9 cellular contexts compared by ENCODE assay signal in the genomic region with DNA sequence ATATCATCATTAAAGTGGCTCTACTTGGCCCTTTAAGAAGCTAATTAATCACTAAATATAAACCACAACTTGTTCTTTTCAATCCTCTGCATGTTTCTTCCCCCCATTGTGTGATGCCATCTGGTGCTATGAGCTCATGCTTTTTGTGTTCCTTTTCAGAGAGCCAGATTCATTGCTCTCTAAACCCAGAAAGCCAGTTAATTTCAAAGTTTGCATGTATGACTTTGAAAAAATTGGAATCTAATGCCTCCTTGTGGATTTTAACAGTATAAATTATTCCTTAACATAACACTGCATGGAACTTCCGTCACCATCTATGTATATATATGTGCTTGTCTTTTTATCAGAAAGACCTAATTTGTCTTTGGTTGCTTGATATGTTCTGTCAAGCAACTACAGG. TPM values are rescaled to one million over a fixed set of nuclear protein-coding genes. Genes with fewer than 3 reads are reported as not detected.
DNase-seq lines count a peak whose midpoint lies in the region; ATAC-seq and TF ChIP-seq lines count a peak whose summit lies in the region.
"Had no signal": no experiment of that assay in that cellular context is flagged by ENCODE, and none has a peak within 500 bp of the region (broad histone marks: within the 10 kb centered on the region; RNA-seq: fewer than 3 reads in every experiment).

No MANE protein-coding gene starts in this region.

- peak; percentile 18 for DNase-seq in NCI-H345 (lab: John Stamatoyannopoulos, UW)
- DNase-seq in NCI-H345 treated with DMSO at 0.1 percent for 48 hours (lab: John Stamatoyannopoulos, UW; ENCODE audit: unreplicated experiment): no peak
- DNase-seq in hepatocyte (ENCODE audit: low spot score): peak; percentile 15
- no peak for DNase-seq in upper lobe of right lung
- no peak for DNase-seq in H7

- no peaks in the 10 kb centered on the region for H3K36me3 ChIP-seq in hepatocyte (replicated peaks; ENCODE audit: insufficient read depth, low read depth)
- H3K36me3 ChIP-seq in upper lobe of right lung: no peaks in the 10 kb centered on the region
- no peaks in the 10 kb centered on the region for H3K36me3 ChIP-seq in H7 (replicated peaks; ENCODE audit: control insufficient read depth, insufficient read depth, low read length)

- no peaks in the 10 kb centered on the region for H3K4me1 ChIP-seq in hepatocyte (ENCODE audit: insufficient read depth)
- H3K4me1 ChIP-seq in upper lobe of right lung: peaks cover 9% of the 10 kb centered on the region

- ATAC-seq in upper lobe of right lung (peak; percentile 40), HG03095 (IDR thresholded peaks at IDR 0.05; ENCODE audit: unreplicated experiment) (no peak), HG03196 (IDR thresholded peaks at IDR 0.05; ENCODE audit: unreplicated experiment) (no peak)

- no peaks in the 10 kb centered on the region for H3K79me2 ChIP-seq in hepatocyte

- no peak overlapping the region for H3K4me2 ChIP-seq in hepatocyte

- H3K9me2 ChIP-seq in hepatocyte (replicated peaks; ENCODE audit: insufficient read depth): no peaks in the 10 kb centered on the region

- intact Hi-C loops in upper lobe of right lung (cut with DNase I): no loop called here

- H3K9me3 ChIP-seq in hepatocyte (ENCODE audit: low read depth) (peaks cover 18% of the 10 kb centered on the region), upper lobe of right lung (peaks cover 9% of the 10 kb centered on the region)

- H3K27ac ChIP-seq in VCaP: peak overlapping the region; percentile 26; the same call in 1 of the 2 replicates
- H3K27ac ChIP-seq in hepatocyte: peak overlapping the region; percentile 20
- peak overlapping the region; percentile 24 for H3K27ac ChIP-seq in upper lobe of right lung

- H3K27me3 ChIP-seq in hepatocyte (no peaks in the 10 kb centered on the region), upper lobe of right lung (no peaks in the 10 kb centered on the region), H7 (ENCODE audit: control insufficient read depth, insufficient read depth, low read length) (no peaks in the 10 kb centered on the region)

- TF ChIP-seq CTCF in VCaP (conservative IDR thresholded peaks at IDR 0.05) (peak; percentile 66), hepatocyte (IDR thresholded peaks at IDR 0.05; ENCODE audit: poor library complexity) (peak; percentile 42), upper lobe of right lung (IDR thresholded peaks at IDR 0.05) (peak; percentile 31)

- 96% methylated on average over 1 of the region's 1 CpG for WGBS in hepatocyte (ENCODE audit: low lambda C conversion rate, missing lambda C conversion rate)

- no peak overlapping the region for H3K4me3 ChIP-seq in hepatocyte
- H3K4me3 ChIP-seq in upper lobe of right lung: no peak overlapping the region
- H3K4me3 ChIP-seq in H7 (ENCODE audit: insufficient read depth, low read depth, low read length): no peak overlapping the region

- no peak overlapping the region for H2AFZ ChIP-seq in hepatocyte

- no peaks in the 10 kb centered on the region for H4K20me1 ChIP-seq in hepatocyte (ENCODE audit: insufficient read depth, poor library complexity, severe bottlenecking)

RNA-seq across cellular contexts. Expression of a gene that starts 31.1 kb away (rescaled TPM):
- total RNA-seq in hepatocyte: 3.3 and 3.9 TPM in 2 replicates
- 5.5 and 6.6 TPM in 2 replicates for polyA plus RNA-seq in hepatocyte
- total RNA-seq in upper lobe of right lung: 9.5 TPM
- total RNA-seq in H7 (2014; rRNA removed; shearing (Covaris generic)): 7.1 and 8.1 TPM in 2 replicates
- polyA plus RNA-seq: CD14-positive monocyte had no signal

Comparison
In these comparisons a context has a peak if more than half of its experiments do, and no peak if none do; other contexts are left out.
1. DNase-seq: peak in NCI-H345 (single experiment) and hepatocyte (single experiment); none in NCI-H345 treated with DMSO at 0.1 percent for 48 hours (single experiment), upper lobe of right lung (single experiment) and H7 (single experiment).
2. Peak in every context shown above with its lines, with median percentiles within 50 percentile points of each other: H3K27ac ChIP-seq and CTCF ChIP-seq.